1 cellular context compared by ENCODE assay signal in genomic region chr14:75176142-75176820, GRCh38.
TF ChIP-seq lines count a peak whose summit lies in the region.

Gene TMED10 (minus strand): TSS chr14:75176612. CDS start chr14:75176579, 33 bp downstream.

TF ChIP-seq in HepG2, 621 proteins besides CTCF, POLR2A, EP300 and RAD21 (continued from another document):
- TF ChIP-seq, protein P1, sequence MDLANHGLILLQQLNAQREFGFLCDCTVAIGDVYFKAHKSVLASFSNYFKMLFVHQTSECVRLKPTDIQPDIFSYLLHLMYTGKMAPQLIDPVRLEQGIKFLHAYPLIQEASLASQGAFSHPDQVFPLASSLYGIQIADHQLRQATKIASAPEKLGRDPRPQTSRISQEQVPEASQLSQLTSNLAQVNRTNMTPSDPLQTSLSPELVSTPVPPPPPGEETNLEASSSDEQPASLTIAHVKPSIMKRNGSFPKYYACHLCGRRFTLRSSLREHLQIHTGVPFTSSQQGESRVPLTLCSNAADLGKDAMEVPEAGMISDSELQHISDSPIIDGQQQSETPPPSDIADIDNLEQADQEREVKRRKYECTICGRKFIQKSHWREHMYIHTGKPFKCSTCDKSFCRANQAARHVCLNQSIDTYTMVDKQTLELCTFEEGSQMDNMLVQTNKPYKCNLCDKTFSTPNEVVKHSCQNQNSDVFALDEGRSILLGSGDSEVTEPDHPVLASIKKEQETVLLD (CRISPR knock-in tag; IDR thresholded peaks at IDR 0.05; ENCODE audit: low read depth), result peak; percentile 36; the same call in 1 of the 2 replicates
- TF ChIP-seq AHR (CRISPR knock-in tag; IDR thresholded peaks at IDR 0.05) (peak; percentile 22; the same call in 1 of the 2 replicates), NR2F1 (CRISPR knock-in tag; IDR thresholded peaks at IDR 0.05) (peak in 1 of 2 experiments; percentile 97; a peak in 3 of 4 replicates), NAIF1 (CRISPR knock-in tag; IDR thresholded peaks at IDR 0.05; ENCODE audit: borderline replicate concordance) (no peak; the same call in 1 of the 2 replicates), DRAP1 (CRISPR knock-in tag; IDR thresholded peaks at IDR 0.05) (peak; percentile 16; the same call in 1 of the 2 replicates), ZFP36 (IDR thresholded peaks at IDR 0.05; ENCODE audit: borderline replicate concordance, low read depth, low read length, partially characterized antibody) (no peak), HOMEZ (CRISPR knock-in tag; IDR thresholded peaks at IDR 0.05; ENCODE audit: low read depth) (0 out of 2 replicates have a peak, but pooled peaks have one; percentile 29), ATF2 (CRISPR knock-in tag; IDR thresholded peaks at IDR 0.05) (0 out of 2 replicates have a peak, but pooled peaks have one; percentile 50), MEIS1 (CRISPR knock-in tag; IDR thresholded peaks at IDR 0.05; ENCODE audit: borderline replicate concordance) (peak; percentile 73), ZNF17 (CRISPR knock-in tag; IDR thresholded peaks at IDR 0.05) (no peak), CENPT (CRISPR knock-in tag; IDR thresholded peaks at IDR 0.05; ENCODE audit: low read depth) (no peak), KLF11 (CRISPR knock-in tag; IDR thresholded peaks at IDR 0.05) (peak; percentile 60; the same call in 1 of the 2 replicates), ONECUT2 (CRISPR knock-in tag; IDR thresholded peaks at IDR 0.05) (no peak), ZNF563 (CRISPR knock-in tag; IDR thresholded peaks at IDR 0.05) (peak; percentile 73), ZBTB4 (CRISPR knock-in tag; IDR thresholded peaks at IDR 0.05; ENCODE audit: borderline replicate concordance) (peak; percentile 71; the same call in 1 of the 2 replicates), ARID2 (CRISPR knock-in tag; IDR thresholded peaks at IDR 0.05; ENCODE audit: borderline replicate concordance) (peak; percentile 60; the same call in 1 of the 2 replicates), RARA (CRISPR knock-in tag; IDR thresholded peaks at IDR 0.05) (peak; percentile 32), HIVEP1 (CRISPR knock-in tag; IDR thresholded peaks at IDR 0.05) (no peak), KLF9 (CRISPR knock-in tag; IDR thresholded peaks at IDR 0.05; ENCODE audit: low read depth) (peak; percentile 70; the same call in 1 of the 2 replicates), TMF1 (CRISPR knock-in tag; IDR thresholded peaks at IDR 0.05; ENCODE audit: low read depth) (no peak; the same call in 1 of the 2 replicates), ZNF878 (CRISPR knock-in tag; IDR thresholded peaks at IDR 0.05) (0 out of 2 replicates have a peak, but pooled peaks have one; percentile 17), SOX6 (IDR thresholded peaks at IDR 0.05) (no peak), SOX6 (CRISPR knock-in tag; IDR thresholded peaks at IDR 0.05) (peak; percentile 54), ZMAT3 (CRISPR knock-in tag; conservative IDR thresholded peaks at IDR 0.05) (peak; percentile 83; the same call in 1 of the 2 replicates), REXO4 (CRISPR knock-in tag; IDR thresholded peaks at IDR 0.05; ENCODE audit: borderline replicate concordance) (no peak), GATA4 (IDR thresholded peaks at IDR 0.05; ENCODE audit: borderline replicate concordance, low read depth) (no peak; the same call in 1 of the 2 replicates), SOX5 (CRISPR knock-in tag; IDR thresholded peaks at IDR 0.05; ENCODE audit: borderline replicate concordance) (0 out of 2 replicates have a peak, but pooled peaks have one; percentile 7), ZNF337 (CRISPR knock-in tag; IDR thresholded peaks at IDR 0.05; ENCODE audit: borderline replicate concordance, low read depth) (peak; percentile 45; the same call in 1 of the 2 replicates), MED1 (CRISPR knock-in tag; IDR thresholded peaks at IDR 0.05) (peak; percentile 33), FOXJ3 (CRISPR knock-in tag; IDR thresholded peaks at IDR 0.05; ENCODE audit: borderline replicate concordance) (peak; percentile 77), ARNT (IDR thresholded peaks at IDR 0.05) (no peak), YEATS2 (CRISPR knock-in tag; IDR thresholded peaks at IDR 0.05; ENCODE audit: borderline replicate concordance) (peak; percentile 74)
- TF ChIP-seq, protein P2, sequence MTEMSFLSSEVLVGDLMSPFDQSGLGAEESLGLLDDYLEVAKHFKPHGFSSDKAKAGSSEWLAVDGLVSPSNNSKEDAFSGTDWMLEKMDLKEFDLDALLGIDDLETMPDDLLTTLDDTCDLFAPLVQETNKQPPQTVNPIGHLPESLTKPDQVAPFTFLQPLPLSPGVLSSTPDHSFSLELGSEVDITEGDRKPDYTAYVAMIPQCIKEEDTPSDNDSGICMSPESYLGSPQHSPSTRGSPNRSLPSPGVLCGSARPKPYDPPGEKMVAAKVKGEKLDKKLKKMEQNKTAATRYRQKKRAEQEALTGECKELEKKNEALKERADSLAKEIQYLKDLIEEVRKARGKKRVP (CRISPR knock-in tag; IDR thresholded peaks at IDR 0.05), result no peak; a peak in 1 of 4 replicates
- TF ChIP-seq, protein P3, sequence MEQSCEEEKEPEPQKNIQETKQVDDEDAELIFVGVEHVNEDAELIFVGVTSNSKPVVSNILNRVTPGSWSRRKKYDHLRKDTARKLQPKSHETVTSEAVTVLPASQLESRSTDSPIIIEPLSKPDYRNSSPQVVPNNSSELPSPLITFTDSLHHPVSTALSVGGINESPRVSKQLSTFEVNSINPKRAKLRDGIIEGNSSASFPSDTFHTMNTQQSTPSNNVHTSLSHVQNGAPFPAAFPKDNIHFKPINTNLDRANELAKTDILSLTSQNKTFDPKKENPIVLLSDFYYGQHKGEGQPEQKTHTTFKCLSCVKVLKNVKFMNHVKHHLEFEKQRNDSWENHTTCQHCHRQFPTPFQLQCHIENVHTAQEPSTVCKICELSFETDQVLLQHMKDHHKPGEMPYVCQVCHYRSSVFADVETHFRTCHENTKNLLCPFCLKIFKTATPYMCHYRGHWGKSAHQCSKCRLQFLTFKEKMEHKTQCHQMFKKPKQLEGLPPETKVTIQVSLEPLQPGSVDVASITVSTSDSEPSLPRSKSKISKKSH (CRISPR knock-in tag; IDR thresholded peaks at IDR 0.05; ENCODE audit: borderline replicate concordance), result peak; percentile 68; the same call in 1 of the 2 replicates
- TF ChIP-seq, protein P4, sequence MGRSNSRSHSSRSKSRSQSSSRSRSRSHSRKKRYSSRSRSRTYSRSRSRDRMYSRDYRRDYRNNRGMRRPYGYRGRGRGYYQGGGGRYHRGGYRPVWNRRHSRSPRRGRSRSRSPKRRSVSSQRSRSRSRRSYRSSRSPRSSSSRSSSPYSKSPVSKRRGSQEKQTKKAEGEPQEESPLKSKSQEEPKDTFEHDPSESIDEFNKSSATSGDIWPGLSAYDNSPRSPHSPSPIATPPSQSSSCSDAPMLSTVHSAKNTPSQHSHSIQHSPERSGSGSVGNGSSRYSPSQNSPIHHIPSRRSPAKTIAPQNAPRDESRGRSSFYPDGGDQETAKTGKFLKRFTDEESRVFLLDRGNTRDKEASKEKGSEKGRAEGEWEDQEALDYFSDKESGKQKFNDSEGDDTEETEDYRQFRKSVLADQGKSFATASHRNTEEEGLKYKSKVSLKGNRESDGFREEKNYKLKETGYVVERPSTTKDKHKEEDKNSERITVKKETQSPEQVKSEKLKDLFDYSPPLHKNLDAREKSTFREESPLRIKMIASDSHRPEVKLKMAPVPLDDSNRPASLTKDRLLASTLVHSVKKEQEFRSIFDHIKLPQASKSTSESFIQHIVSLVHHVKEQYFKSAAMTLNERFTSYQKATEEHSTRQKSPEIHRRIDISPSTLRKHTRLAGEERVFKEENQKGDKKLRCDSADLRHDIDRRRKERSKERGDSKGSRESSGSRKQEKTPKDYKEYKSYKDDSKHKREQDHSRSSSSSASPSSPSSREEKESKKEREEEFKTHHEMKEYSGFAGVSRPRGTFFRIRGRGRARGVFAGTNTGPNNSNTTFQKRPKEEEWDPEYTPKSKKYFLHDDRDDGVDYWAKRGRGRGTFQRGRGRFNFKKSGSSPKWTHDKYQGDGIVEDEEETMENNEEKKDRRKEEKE (IDR thresholded peaks at IDR 0.05), result no peak
- TF ChIP-seq, protein P5, sequence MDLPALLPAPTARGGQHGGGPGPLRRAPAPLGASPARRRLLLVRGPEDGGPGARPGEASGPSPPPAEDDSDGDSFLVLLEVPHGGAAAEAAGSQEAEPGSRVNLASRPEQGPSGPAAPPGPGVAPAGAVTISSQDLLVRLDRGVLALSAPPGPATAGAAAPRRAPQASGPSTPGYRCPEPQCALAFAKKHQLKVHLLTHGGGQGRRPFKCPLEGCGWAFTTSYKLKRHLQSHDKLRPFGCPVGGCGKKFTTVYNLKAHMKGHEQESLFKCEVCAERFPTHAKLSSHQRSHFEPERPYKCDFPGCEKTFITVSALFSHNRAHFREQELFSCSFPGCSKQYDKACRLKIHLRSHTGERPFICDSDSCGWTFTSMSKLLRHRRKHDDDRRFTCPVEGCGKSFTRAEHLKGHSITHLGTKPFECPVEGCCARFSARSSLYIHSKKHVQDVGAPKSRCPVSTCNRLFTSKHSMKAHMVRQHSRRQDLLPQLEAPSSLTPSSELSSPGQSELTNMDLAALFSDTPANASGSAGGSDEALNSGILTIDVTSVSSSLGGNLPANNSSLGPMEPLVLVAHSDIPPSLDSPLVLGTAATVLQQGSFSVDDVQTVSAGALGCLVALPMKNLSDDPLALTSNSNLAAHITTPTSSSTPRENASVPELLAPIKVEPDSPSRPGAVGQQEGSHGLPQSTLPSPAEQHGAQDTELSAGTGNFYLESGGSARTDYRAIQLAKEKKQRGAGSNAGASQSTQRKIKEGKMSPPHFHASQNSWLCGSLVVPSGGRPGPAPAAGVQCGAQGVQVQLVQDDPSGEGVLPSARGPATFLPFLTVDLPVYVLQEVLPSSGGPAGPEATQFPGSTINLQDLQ (CRISPR knock-in tag; IDR thresholded peaks at IDR 0.05), result 0 out of 2 replicates have a peak, but pooled peaks have one; percentile 33
- TF ChIP-seq, protein P6, sequence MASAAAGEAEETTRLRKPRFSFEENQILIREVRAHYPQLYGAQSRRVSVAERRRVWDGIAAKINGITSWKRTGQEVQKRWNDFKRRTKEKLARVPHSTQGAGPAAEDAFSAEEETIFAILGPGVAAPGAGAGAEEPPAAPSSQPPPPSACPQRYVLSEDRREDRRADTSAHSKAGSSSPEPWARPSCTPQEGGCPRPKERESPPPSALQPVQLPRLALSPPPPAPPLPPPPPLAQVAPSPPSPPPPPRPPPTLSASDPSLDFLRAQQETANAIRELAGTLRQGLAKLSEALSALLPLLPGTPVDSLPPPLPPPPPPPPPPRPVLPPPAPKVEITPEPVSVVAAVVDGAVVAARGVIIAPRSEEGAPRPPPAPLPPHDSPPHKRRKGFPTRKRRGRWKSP (CRISPR knock-in tag; IDR thresholded peaks at IDR 0.05), result peak; percentile 75; the same call in 1 of the 2 replicates
- TF ChIP-seq, protein P7, sequence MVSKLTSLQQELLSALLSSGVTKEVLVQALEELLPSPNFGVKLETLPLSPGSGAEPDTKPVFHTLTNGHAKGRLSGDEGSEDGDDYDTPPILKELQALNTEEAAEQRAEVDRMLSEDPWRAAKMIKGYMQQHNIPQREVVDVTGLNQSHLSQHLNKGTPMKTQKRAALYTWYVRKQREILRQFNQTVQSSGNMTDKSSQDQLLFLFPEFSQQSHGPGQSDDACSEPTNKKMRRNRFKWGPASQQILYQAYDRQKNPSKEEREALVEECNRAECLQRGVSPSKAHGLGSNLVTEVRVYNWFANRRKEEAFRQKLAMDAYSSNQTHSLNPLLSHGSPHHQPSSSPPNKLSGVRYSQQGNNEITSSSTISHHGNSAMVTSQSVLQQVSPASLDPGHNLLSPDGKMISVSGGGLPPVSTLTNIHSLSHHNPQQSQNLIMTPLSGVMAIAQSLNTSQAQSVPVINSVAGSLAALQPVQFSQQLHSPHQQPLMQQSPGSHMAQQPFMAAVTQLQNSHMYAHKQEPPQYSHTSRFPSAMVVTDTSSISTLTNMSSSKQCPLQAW (CRISPR knock-in tag; IDR thresholded peaks at IDR 0.05), result peak; percentile 77; the same call in 1 of the 2 replicates
